1 cellular context compared by ENCODE assay signal in the genomic region with DNA sequence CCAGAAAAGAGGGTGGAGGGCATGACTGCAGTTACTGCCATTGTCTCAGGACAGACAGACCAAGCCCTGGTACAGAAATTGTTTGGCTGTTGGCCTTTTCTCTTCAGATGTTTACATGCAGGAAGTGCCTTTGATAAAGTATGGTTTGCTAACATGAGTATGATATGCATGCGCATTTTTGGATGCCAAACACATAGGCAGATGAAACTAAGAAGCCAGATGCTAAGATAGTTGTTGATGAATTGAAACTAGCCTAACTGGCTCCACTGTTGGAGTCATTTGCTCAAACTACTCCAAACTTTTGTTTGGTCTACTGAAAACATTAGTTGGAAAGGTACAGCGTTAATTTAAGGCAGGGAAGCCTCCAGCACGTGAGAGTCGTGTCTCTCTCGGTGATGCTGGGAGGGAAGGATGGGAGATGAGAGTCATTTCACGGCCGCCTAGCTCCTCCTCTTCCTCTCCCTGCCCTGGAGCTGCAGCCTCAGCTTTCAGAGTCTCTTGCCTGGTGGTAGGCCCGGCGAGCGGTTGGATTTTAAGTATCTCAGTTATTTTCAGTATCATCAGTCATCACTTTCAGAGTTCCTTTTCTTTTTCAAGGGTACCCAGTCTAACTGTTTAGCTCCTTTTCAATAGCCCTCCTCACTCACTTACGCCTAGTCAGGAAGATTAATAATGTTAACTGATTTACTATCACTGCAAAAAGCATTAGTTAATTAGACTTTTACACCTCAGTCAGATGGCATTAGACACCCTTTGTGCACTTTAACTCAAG.
TF ChIP-seq lines count a peak whose summit lies in the region.

No MANE protein-coding gene starts in this region.

TF ChIP-seq in SK-N-SH, 30 proteins besides CTCF, POLR2A, EP300 and RAD21 (continued from another document):
- TF ChIP-seq, protein P1, sequence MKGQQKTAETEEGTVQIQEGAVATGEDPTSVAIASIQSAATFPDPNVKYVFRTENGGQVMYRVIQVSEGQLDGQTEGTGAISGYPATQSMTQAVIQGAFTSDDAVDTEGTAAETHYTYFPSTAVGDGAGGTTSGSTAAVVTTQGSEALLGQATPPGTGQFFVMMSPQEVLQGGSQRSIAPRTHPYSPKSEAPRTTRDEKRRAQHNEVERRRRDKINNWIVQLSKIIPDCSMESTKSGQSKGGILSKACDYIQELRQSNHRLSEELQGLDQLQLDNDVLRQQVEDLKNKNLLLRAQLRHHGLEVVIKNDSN (IDR thresholded peaks at IDR 0.05; ENCODE audit: borderline replicate concordance, low read depth), result no peak
- TF ChIP-seq ELF1 (IDR thresholded peaks at IDR 0.05) (no peak), EZH2phosphoT487 (IDR thresholded peaks at IDR 0.05; ENCODE audit: borderline replicate concordance, low read depth) (no peak), RXRA (IDR thresholded peaks at IDR 0.05; ENCODE audit: borderline replicate concordance, low read depth) (no peak), SMC3 (IDR thresholded peaks at IDR 0.05; ENCODE audit: low read depth, low read length) (no peak), NFIC (IDR thresholded peaks at IDR 0.05; ENCODE audit: borderline replicate concordance) (no peak), FOSL2 (IDR thresholded peaks at IDR 0.05; ENCODE audit: borderline replicate concordance, low read depth) (no peak), FOXM1 (IDR thresholded peaks at IDR 0.05; ENCODE audit: low read depth) (no peak), TCF12 (IDR thresholded peaks at IDR 0.05) (no peak)
- TF ChIP-seq, protein P2, sequence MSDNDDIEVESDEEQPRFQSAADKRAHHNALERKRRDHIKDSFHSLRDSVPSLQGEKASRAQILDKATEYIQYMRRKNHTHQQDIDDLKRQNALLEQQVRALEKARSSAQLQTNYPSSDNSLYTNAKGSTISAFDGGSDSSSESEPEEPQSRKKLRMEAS (IDR thresholded peaks at IDR 0.05; ENCODE audit: low read depth), result no peak
- TF ChIP-seq, protein P3, sequence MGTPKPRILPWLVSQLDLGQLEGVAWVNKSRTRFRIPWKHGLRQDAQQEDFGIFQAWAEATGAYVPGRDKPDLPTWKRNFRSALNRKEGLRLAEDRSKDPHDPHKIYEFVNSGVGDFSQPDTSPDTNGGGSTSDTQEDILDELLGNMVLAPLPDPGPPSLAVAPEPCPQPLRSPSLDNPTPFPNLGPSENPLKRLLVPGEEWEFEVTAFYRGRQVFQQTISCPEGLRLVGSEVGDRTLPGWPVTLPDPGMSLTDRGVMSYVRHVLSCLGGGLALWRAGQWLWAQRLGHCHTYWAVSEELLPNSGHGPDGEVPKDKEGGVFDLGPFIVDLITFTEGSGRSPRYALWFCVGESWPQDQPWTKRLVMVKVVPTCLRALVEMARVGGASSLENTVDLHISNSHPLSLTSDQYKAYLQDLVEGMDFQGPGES (IDR thresholded peaks at IDR 0.05; ENCODE audit: low read depth, low read length), result no peak
- TF ChIP-seq, protein P4, sequence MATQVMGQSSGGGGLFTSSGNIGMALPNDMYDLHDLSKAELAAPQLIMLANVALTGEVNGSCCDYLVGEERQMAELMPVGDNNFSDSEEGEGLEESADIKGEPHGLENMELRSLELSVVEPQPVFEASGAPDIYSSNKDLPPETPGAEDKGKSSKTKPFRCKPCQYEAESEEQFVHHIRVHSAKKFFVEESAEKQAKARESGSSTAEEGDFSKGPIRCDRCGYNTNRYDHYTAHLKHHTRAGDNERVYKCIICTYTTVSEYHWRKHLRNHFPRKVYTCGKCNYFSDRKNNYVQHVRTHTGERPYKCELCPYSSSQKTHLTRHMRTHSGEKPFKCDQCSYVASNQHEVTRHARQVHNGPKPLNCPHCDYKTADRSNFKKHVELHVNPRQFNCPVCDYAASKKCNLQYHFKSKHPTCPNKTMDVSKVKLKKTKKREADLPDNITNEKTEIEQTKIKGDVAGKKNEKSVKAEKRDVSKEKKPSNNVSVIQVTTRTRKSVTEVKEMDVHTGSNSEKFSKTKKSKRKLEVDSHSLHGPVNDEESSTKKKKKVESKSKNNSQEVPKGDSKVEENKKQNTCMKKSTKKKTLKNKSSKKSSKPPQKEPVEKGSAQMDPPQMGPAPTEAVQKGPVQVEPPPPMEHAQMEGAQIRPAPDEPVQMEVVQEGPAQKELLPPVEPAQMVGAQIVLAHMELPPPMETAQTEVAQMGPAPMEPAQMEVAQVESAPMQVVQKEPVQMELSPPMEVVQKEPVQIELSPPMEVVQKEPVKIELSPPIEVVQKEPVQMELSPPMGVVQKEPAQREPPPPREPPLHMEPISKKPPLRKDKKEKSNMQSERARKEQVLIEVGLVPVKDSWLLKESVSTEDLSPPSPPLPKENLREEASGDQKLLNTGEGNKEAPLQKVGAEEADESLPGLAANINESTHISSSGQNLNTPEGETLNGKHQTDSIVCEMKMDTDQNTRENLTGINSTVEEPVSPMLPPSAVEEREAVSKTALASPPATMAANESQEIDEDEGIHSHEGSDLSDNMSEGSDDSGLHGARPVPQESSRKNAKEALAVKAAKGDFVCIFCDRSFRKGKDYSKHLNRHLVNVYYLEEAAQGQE (IDR thresholded peaks at IDR 0.05; ENCODE audit: low read depth, low read length), result no peak
